In the genomic region with DNA sequence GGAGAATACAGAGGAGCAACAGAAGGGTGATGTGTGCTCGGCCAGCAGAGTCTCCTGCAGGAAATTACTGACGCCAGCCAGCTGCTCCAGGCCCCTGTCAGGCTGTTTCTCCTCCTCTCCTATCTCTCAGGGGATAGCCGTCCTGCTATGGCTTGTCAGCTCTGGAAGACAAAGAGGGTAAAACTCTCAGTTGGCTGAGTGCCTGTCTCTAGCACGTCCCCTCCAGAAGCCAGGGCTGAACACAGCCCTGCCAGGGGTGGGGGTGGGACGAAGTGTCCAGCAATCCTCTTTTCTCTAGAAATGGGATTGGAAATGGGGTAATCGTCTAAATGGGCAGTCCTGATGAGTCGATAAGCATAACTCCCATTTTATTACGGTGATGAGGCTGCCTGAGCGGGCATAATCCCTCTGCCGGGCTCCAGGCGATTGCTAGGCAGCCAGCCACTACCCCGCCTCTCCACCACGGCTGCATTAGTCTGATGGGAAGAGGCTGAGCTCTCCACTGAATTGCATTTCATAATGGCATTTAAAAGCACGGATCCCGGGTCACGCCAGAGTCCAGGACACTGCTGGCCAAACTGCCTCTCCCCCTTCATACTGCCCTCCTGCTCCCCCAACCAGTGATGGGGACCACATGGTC, we compare ENCODE assay signal across 12 cellular contexts.
DNase-seq lines count a peak whose midpoint lies in the region; ATAC-seq, FAIRE-seq and TF ChIP-seq lines count a peak whose summit lies in the region.
"Had no signal": no experiment of that assay in that cellular context is flagged by ENCODE, and none has a peak within 500 bp of the region (broad histone marks: within the 10 kb centered on the region; RNA-seq: fewer than 3 reads in every experiment).

No MANE protein-coding gene starts in this region.

- CTCF ChIA-PET in CD4-positive, alpha-beta memory T cell (lab: Charles Lee; ENCODE audit: partially characterized antibody): no interaction called here
- CTCF ChIA-PET in activated CD4-positive, alpha-beta T cell treated with anti-CD3 and anti-CD28 coated beads for 36 hours (lab: Charles Lee): interaction anchor here (0.8 kb wide), 1 partner anchor 177 kb away, joined by 3 read pairs; no protein-coding TSS in a partner anchor

- H3K36me3 Mint-ChIP-seq in activated T-helper 2 cell treated with anti-CD3 and anti-CD28 coated beads, Interferon-gamma antibody, Interleukin-2, Interleukin-4, amounts not matched to agents 10 μg/mL and 5 μg/mL and 100 μg/mL, durations not matched to agents 14 hours and 24 hours and 36 hours (ENCODE audit: low read depth): no peaks in the 10 kb centered on the region
- no peaks in the 10 kb centered on the region for H3K36me3 Mint-ChIP-seq in CD4-positive, alpha-beta memory T cell
- no peaks in the 10 kb centered on the region for H3K36me3 Mint-ChIP-seq in activated CD4-positive, alpha-beta T cell treated with anti-CD3 and anti-CD28 coated beads for 36 hours (ENCODE audit: low read depth)
- H3K36me3 Mint-ChIP-seq: activated CD8-positive, alpha-beta memory T cell treated with anti-CD3 and anti-CD28 coated beads, Interleukin-2, amount 10 ng/mL, durations not matched to agents 7 days and 5 days had no signal

- ATAC-seq in HG03378 (IDR thresholded peaks at IDR 0.05; ENCODE audit: unreplicated experiment): no peak
- no peak for ATAC-seq in activated CD4-positive, alpha-beta T cell treated with anti-CD3 and anti-CD28 coated beads for 36 hours
- ATAC-seq: activated CD8-positive, alpha-beta memory T cell treated with anti-CD3 and anti-CD28 coated beads, Interleukin-2, amount 10 ng/mL, durations not matched to agents 7 days and 5 days; effector memory CD8-positive, alpha-beta T cell had no signal

- no peaks in the 10 kb centered on the region for H3K9me3 ChIP-seq in adipocyte (ENCODE audit: control insufficient read depth, low read length)
- no peaks in the 10 kb centered on the region for H3K9me3 ChIP-seq in kidney (ENCODE audit: control insufficient read depth in 1 of 2, low read length in 2 of 2)
- no peaks in the 10 kb centered on the region for H3K9me3 ChIP-seq in stomach smooth muscle (ENCODE audit: control insufficient read depth in 2 of 2, low read length in 2 of 2)
- H3K9me3 ChIP-seq in CD4-positive, alpha-beta memory T cell (ENCODE audit: control insufficient read depth in 1 of 2, low read length in 2 of 2): no peaks in the 10 kb centered on the region
- H3K9me3 ChIP-seq: Peyer's patch had no signal

- no peak overlapping the region for H3K9ac ChIP-seq in adipocyte (ENCODE audit: low read length)
- no peak overlapping the region for H3K9ac ChIP-seq in kidney (ENCODE audit: low read length in 2 of 2)
- H3K9ac ChIP-seq in stomach smooth muscle (ENCODE audit: low read length in 2 of 2): peak overlapping the region; percentile 44 to 66

- H3K4me1 ChIP-seq in adipocyte (ENCODE audit: control insufficient read depth, insufficient read depth, low read length) (peaks cover 12% of the 10 kb centered on the region), kidney (ENCODE audit: control insufficient read depth in 1 of 2, insufficient read depth in 1 of 2, low read depth in 1 of 2, low read length in 2 of 2) (peaks cover 0 to 2% of the 10 kb centered on the region in 2 donors), stomach smooth muscle (ENCODE audit: control insufficient read depth, insufficient read depth, low read length) (peaks cover 14% of the 10 kb centered on the region)
- no peaks in the 10 kb centered on the region for H3K4me1 ChIP-seq in CD4-positive, alpha-beta memory T cell (ENCODE audit: insufficient read depth, low read length)
- H3K4me1 ChIP-seq: Peyer's patch had no signal

- H3K27me3 ChIP-seq in adipocyte (replicated peaks; ENCODE audit: control insufficient read depth, insufficient read depth, low read length) (peaks cover 23% of the 10 kb centered on the region), stomach smooth muscle (ENCODE audit: control insufficient read depth in 1 of 2, insufficient read depth in 2 of 2, low read length in 2 of 2) (no peaks in the 10 kb centered on the region)
- H3K27me3 ChIP-seq in CD4-positive, alpha-beta memory T cell (ENCODE audit: insufficient read depth, low read length): no peaks in the 10 kb centered on the region
- H3K27me3 ChIP-seq: Peyer's patch had no signal

- FAIRE-seq in kidney (lab: Jason Lieb, UNC): no peak

- intact Hi-C loops in kidney (cut with DNase I): no loop called here
- intact Hi-C loops in activated T-helper 2 cell treated with anti-CD3 and anti-CD28 coated beads, Interferon-gamma antibody, Interleukin-2, Interleukin-4, amounts not matched to agents 10 μg/mL and 5 μg/mL and 100 μg/mL, durations not matched to agents 14 hours and 24 hours and 36 hours (cut with micrococcal nuclease): no loop called here
- intact Hi-C loops in CD4-positive, alpha-beta memory T cell (cut with micrococcal nuclease): no loop called here
- intact Hi-C loops in activated CD4-positive, alpha-beta T cell treated with anti-CD3 and anti-CD28 coated beads for 36 hours (cut with DNase I, micrococcal nuclease): no loop called here

- TF ChIP-seq CTCF in kidney (IDR thresholded peaks at IDR 0.05; ENCODE audit: borderline replicate concordance, extremely low read depth, insufficient read depth): no peak

- no peaks in the 10 kb centered on the region for H3K9me3 Mint-ChIP-seq in activated T-helper 2 cell treated with anti-CD3 and anti-CD28 coated beads, Interferon-gamma antibody, Interleukin-2, Interleukin-4, amounts not matched to agents 10 μg/mL and 5 μg/mL and 100 μg/mL, durations not matched to agents 14 hours and 24 hours and 36 hours
- no peaks in the 10 kb centered on the region for H3K9me3 Mint-ChIP-seq in CD4-positive, alpha-beta memory T cell
- H3K9me3 Mint-ChIP-seq in activated CD4-positive, alpha-beta T cell treated with anti-CD3 and anti-CD28 coated beads for 36 hours (ENCODE audit: low read depth): no peaks in the 10 kb centered on the region
- H3K9me3 Mint-ChIP-seq: effector memory CD8-positive, alpha-beta T cell had no signal

- H3K4me3 ChIP-seq in adipocyte (ENCODE audit: low read length) (peak overlapping the region; percentile 67), kidney (ENCODE audit: low read length in 2 of 2) (peak overlapping the region in 1 of 2 donors; percentile 18), stomach smooth muscle (ENCODE audit: low read length in 2 of 2) (peak overlapping the region; percentile 69 to 71)
- no peak overlapping the region for H3K4me3 ChIP-seq in CD4-positive, alpha-beta memory T cell (ENCODE audit: low read length in 2 of 2)

- DNase-seq in M059J (ENCODE audit: low read depth) (peak; percentile 20), adipocyte (ENCODE audit: low read depth) (no peak), kidney (peak; percentile 91)
- no peak for DNase-seq in activated T-helper 2 cell treated with anti-CD3 and anti-CD28 coated beads, Interferon-gamma antibody, Interleukin-2, Interleukin-4, amounts not matched to agents 10 μg/mL and 5 μg/mL and 100 μg/mL, durations not matched to agents 14 hours and 24 hours and 36 hours (ENCODE audit: low spot score)
- DNase-seq in CD4-positive, alpha-beta memory T cell: no peak
- DNase-seq in activated CD4-positive, alpha-beta T cell treated with anti-CD3 and anti-CD28 coated beads for 36 hours: no peak
- DNase-seq: activated CD8-positive, alpha-beta memory T cell treated with anti-CD3 and anti-CD28 coated beads, Interleukin-2, amount 10 ng/mL, durations not matched to agents 7 days and 5 days; DND-41; effector memory CD8-positive, alpha-beta T cell; Peyer's patch had no signal

- no peaks in the 10 kb centered on the region for H3K27me3 Mint-ChIP-seq in activated T-helper 2 cell treated with anti-CD3 and anti-CD28 coated beads, Interferon-gamma antibody, Interleukin-2, Interleukin-4, amounts not matched to agents 10 μg/mL and 5 μg/mL and 100 μg/mL, durations not matched to agents 14 hours and 24 hours and 36 hours (ENCODE audit: low read depth)
- peaks cover 2% of the 10 kb centered on the region in 2 donors for H3K27me3 Mint-ChIP-seq in CD4-positive, alpha-beta memory T cell
- peaks cover 14% of the 10 kb centered on the region for H3K27me3 Mint-ChIP-seq in activated CD4-positive, alpha-beta T cell treated with anti-CD3 and anti-CD28 coated beads for 36 hours

- no peak overlapping the region for H3K4me3 Mint-ChIP-seq in activated T-helper 2 cell treated with anti-CD3 and anti-CD28 coated beads, Interferon-gamma antibody, Interleukin-2, Interleukin-4, amounts not matched to agents 10 μg/mL and 5 μg/mL and 100 μg/mL, durations not matched to agents 14 hours and 24 hours and 36 hours (ENCODE audit: low read depth)
- H3K4me3 Mint-ChIP-seq in CD4-positive, alpha-beta memory T cell: no peak overlapping the region
- no peak overlapping the region for H3K4me3 Mint-ChIP-seq in activated CD4-positive, alpha-beta T cell treated with anti-CD3 and anti-CD28 coated beads for 36 hours
- H3K4me3 Mint-ChIP-seq: activated CD8-positive, alpha-beta memory T cell treated with anti-CD3 and anti-CD28 coated beads, Interleukin-2, amount 10 ng/mL, durations not matched to agents 7 days and 5 days; effector memory CD8-positive, alpha-beta T cell had no signal

- POLR2A ChIA-PET in CD4-positive, alpha-beta memory T cell (lab: Charles Lee; ENCODE audit: partially characterized antibody): interaction anchor here (0.6 kb wide), 1 partner anchor 803 kb away, joined by 3 read pairs; no protein-coding TSS in a partner anchor
- POLR2A ChIA-PET in activated CD4-positive, alpha-beta T cell treated with anti-CD3 and anti-CD28 coated beads for 36 hours (lab: Charles Lee): no interaction called here

- no peaks in the 10 kb centered on the region for H3K4me1 Mint-ChIP-seq in activated T-helper 2 cell treated with anti-CD3 and anti-CD28 coated beads, Interferon-gamma antibody, Interleukin-2, Interleukin-4, amounts not matched to agents 10 μg/mL and 5 μg/mL and 100 μg/mL, durations not matched to agents 14 hours and 24 hours and 36 hours (ENCODE audit: low read depth)
- H3K4me1 Mint-ChIP-seq in CD4-positive, alpha-beta memory T cell: no peaks in the 10 kb centered on the region
- H3K4me1 Mint-ChIP-seq in activated CD4-positive, alpha-beta T cell treated with anti-CD3 and anti-CD28 coated beads for 36 hours: no peaks in the 10 kb centered on the region
- H3K4me1 Mint-ChIP-seq: activated CD8-positive, alpha-beta memory T cell treated with anti-CD3 and anti-CD28 coated beads, Interleukin-2, amount 10 ng/mL, durations not matched to agents 7 days and 5 days had no signal

- H3K27ac Mint-ChIP-seq in activated T-helper 2 cell treated with anti-CD3 and anti-CD28 coated beads, Interferon-gamma antibody, Interleukin-2, Interleukin-4, amounts not matched to agents 10 μg/mL and 5 μg/mL and 100 μg/mL, durations not matched to agents 14 hours and 24 hours and 36 hours: no peak overlapping the region
- H3K27ac Mint-ChIP-seq in CD4-positive, alpha-beta memory T cell: no peak overlapping the region
- no peak overlapping the region for H3K27ac Mint-ChIP-seq in activated CD4-positive, alpha-beta T cell treated with anti-CD3 and anti-CD28 coated beads for 36 hours
- H3K27ac Mint-ChIP-seq: activated CD8-positive, alpha-beta memory T cell treated with anti-CD3 and anti-CD28 coated beads, Interleukin-2, amount 10 ng/mL, durations not matched to agents 7 days and 5 days; effector memory CD8-positive, alpha-beta T cell had no signal

- H3K36me3 ChIP-seq in adipocyte (ENCODE audit: control insufficient read depth, insufficient read depth, low read length, severe bottlenecking) (no peaks in the 10 kb centered on the region), kidney (ENCODE audit: control insufficient read depth in 1 of 2, insufficient read depth in 2 of 2, low read length in 2 of 2) (no peaks in the 10 kb centered on the region), stomach smooth muscle (ENCODE audit: control insufficient read depth in 2 of 2, insufficient read depth in 2 of 2, low read length in 2 of 2) (no peaks in the 10 kb centered on the region)
- no peaks in the 10 kb centered on the region for H3K36me3 ChIP-seq in CD4-positive, alpha-beta memory T cell (ENCODE audit: insufficient read depth, low read length)
- H3K36me3 ChIP-seq: Peyer's patch had no signal

- H3K27ac ChIP-seq in kidney (ENCODE audit: low read depth in 2 of 2, low read length in 2 of 2) (peak overlapping the region in 1 of 2 donors; percentile 53), stomach smooth muscle (ENCODE audit: low read length) (peak overlapping the region; percentile 41)
- no peak overlapping the region for H3K27ac ChIP-seq in CD4-positive, alpha-beta memory T cell (ENCODE audit: low read depth, low read length)

Comparison
In these comparisons a context has a peak if more than half of its experiments do, and no peak if none do; other contexts are left out.
1. DNase-seq: peak in M059J (single experiment) and kidney (single experiment); none in adipocyte (single experiment), activated T-helper 2 cell treated with anti-CD3 and anti-CD28 coated beads, Interferon-gamma antibody, Interleukin-2, Interleukin-4, amounts not matched to agents 10 μg/mL and 5 μg/mL and 100 μg/mL, durations not matched to agents 14 hours and 24 hours and 36 hours (single experiment), CD4-positive, alpha-beta memory T cell (0 of 5) and activated CD4-positive, alpha-beta T cell treated with anti-CD3 and anti-CD28 coated beads for 36 hours (single experiment).
2. H3K4me3 ChIP-seq: peak in adipocyte (single experiment) and stomach smooth muscle (2 of 2); none in CD4-positive, alpha-beta memory T cell (0 of 2).
3. H3K9ac ChIP-seq: peak in stomach smooth muscle (2 of 2); none in adipocyte (single experiment) and kidney (0 of 2).